1 cellular context compared by ENCODE assay signal in the genomic region with DNA sequence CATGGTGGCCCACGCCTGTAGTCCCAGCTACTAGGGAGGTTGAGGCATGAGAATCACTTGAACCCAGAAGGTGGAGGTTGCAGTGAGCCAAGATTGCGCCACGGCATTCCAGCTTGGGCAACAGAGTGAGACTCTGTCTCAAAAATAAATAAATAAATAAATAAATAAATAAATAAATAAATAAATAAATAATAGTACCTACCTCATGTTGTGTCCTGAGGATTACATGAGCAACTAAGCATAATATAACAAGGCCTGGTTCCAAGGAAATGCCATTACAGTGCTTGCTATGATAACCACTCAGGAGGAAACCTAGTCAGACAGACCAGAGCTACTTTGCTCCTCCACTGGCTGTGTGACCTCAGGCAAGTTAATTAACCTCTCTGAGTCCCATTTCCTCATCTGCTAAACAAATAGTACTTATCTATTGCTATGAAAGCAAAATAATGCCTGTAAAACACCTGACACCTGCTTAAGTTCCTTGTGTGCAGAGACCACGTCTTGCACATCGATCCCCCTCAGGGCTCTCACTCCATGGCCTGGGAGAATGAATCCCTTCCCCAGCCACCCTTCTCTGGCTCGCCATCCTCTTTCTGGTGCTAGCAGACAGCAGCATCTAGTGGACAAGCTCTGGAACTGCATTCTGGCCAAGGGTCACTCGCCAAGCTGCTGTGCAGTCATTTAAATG.
A peak's percentile ranks its signal among the peaks of the same experiment; 100 is the strongest.
TF ChIP-seq lines count a peak whose summit lies in the region.

No MANE protein-coding gene starts in this region.

TF ChIP-seq in HepG2, 621 proteins besides CTCF, POLR2A, EP300 and RAD21 (continued from another document and continues in another):
- TF ChIP-seq, protein P1, sequence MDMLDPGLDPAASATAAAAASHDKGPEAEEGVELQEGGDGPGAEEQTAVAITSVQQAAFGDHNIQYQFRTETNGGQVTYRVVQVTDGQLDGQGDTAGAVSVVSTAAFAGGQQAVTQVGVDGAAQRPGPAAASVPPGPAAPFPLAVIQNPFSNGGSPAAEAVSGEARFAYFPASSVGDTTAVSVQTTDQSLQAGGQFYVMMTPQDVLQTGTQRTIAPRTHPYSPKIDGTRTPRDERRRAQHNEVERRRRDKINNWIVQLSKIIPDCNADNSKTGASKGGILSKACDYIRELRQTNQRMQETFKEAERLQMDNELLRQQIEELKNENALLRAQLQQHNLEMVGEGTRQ (IDR thresholded peaks at IDR 0.05; ENCODE audit: low read depth, low read length) = no peak
- TF ChIP-seq, protein P1 (CRISPR knock-in tag; IDR thresholded peaks at IDR 0.05; ENCODE audit: borderline replicate concordance) = no peak
- TF ChIP-seq POGZ (CRISPR knock-in tag; IDR thresholded peaks at IDR 0.05) (no peak), ZNF816 (CRISPR knock-in tag; IDR thresholded peaks at IDR 0.05; ENCODE audit: borderline replicate concordance) (no peak), ZSCAN12 (CRISPR knock-in tag; IDR thresholded peaks at IDR 0.05) (no peak), ZNF354B (CRISPR knock-in tag; IDR thresholded peaks at IDR 0.05) (no peak), ZSCAN21 (CRISPR knock-in tag; IDR thresholded peaks at IDR 0.05; ENCODE audit: borderline replicate concordance) (no peak), CEBPB (IDR thresholded peaks at IDR 0.05; ENCODE audit: borderline replicate concordance, low read depth, low read length) (no peak), LCORL (IDR thresholded peaks at IDR 0.05) (no peak), LCORL (CRISPR knock-in tag; IDR thresholded peaks at IDR 0.05) (no peak), NCOR1 (IDR thresholded peaks at IDR 0.05; ENCODE audit: borderline replicate concordance, low read length) (no peak), PCBP2 (optimal IDR thresholded peaks at IDR 0.05; ENCODE audit: low read depth, low read length, poor library complexity, severe bottlenecking) (no peak), ZBTB8A (CRISPR knock-in tag; IDR thresholded peaks at IDR 0.05; ENCODE audit: borderline replicate concordance, low read depth) (no peak), ZNF337 (CRISPR knock-in tag; IDR thresholded peaks at IDR 0.05; ENCODE audit: borderline replicate concordance, low read depth) (no peak), MEF2D (CRISPR knock-in tag; IDR thresholded peaks at IDR 0.05) (no peak; the same call in 1 of the 2 replicates), MYNN (CRISPR knock-in tag; IDR thresholded peaks at IDR 0.05; ENCODE audit: low read depth) (no peak), SRSF4 (IDR thresholded peaks at IDR 0.05; ENCODE audit: low read depth, low read length, poor library complexity, severe bottlenecking) (no peak), ZNF615 (CRISPR knock-in tag; IDR thresholded peaks at IDR 0.05; ENCODE audit: borderline replicate concordance) (no peak), ZNF10 (CRISPR knock-in tag; IDR thresholded peaks at IDR 0.05; ENCODE audit: borderline replicate concordance, low read depth) (no peak), MAFF (IDR thresholded peaks at IDR 0.05; ENCODE audit: low read depth, low read length) (no peak), REPIN1 (CRISPR knock-in tag; IDR thresholded peaks at IDR 0.05; ENCODE audit: borderline replicate concordance, low read depth) (peak; percentile 82; the same call in 1 of the 2 replicates), ZNF660 (CRISPR knock-in tag; IDR thresholded peaks at IDR 0.05; ENCODE audit: borderline replicate concordance, low read depth) (no peak), SRSF1 (optimal IDR thresholded peaks at IDR 0.05; ENCODE audit: low read depth, low read length) (no peak), AKAP8 (CRISPR knock-in tag; IDR thresholded peaks at IDR 0.05) (0 out of 2 replicates have a peak, but pooled peaks have one; percentile 22), NR2F2 (IDR thresholded peaks at IDR 0.05; ENCODE audit: borderline replicate concordance, low read depth) (peak; percentile 53; the same call in 1 of the 2 replicates), ZNF343 (CRISPR knock-in tag; IDR thresholded peaks at IDR 0.05) (no peak), DR1 (CRISPR knock-in tag; IDR thresholded peaks at IDR 0.05) (no peak), RAD51 (IDR thresholded peaks at IDR 0.05; ENCODE audit: borderline replicate concordance) (no peak), GPN1 (CRISPR knock-in tag; IDR thresholded peaks at IDR 0.05; ENCODE audit: borderline replicate concordance) (no peak)
- TF ChIP-seq, protein P2, sequence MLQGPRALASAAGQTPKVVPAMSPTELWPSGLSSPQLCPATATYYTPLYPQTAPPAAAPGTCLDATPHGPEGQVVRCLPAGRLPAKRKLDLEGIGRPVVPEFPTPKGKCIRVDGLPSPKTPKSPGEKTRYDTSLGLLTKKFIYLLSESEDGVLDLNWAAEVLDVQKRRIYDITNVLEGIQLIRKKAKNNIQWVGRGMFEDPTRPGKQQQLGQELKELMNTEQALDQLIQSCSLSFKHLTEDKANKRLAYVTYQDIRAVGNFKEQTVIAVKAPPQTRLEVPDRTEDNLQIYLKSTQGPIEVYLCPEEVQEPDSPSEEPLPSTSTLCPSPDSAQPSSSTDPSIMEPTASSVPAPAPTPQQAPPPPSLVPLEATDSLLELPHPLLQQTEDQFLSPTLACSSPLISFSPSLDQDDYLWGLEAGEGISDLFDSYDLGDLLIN (CRISPR knock-in tag; IDR thresholded peaks at IDR 0.05; ENCODE audit: borderline replicate concordance) = no peak
- TF ChIP-seq, protein P3, sequence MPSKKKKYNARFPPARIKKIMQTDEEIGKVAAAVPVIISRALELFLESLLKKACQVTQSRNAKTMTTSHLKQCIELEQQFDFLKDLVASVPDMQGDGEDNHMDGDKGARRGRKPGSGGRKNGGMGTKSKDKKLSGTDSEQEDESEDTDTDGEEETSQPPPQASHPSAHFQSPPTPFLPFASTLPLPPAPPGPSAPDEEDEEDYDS (CRISPR knock-in tag; IDR thresholded peaks at IDR 0.05) = peak; percentile 70
- TF ChIP-seq, protein P4, sequence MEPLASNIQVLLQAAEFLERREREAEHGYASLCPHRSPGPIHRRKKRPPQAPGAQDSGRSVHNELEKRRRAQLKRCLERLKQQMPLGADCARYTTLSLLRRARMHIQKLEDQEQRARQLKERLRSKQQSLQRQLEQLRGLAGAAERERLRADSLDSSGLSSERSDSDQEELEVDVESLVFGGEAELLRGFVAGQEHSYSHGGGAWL (CRISPR knock-in tag; IDR thresholded peaks at IDR 0.05) = no peak
- TF ChIP-seq, protein P5, sequence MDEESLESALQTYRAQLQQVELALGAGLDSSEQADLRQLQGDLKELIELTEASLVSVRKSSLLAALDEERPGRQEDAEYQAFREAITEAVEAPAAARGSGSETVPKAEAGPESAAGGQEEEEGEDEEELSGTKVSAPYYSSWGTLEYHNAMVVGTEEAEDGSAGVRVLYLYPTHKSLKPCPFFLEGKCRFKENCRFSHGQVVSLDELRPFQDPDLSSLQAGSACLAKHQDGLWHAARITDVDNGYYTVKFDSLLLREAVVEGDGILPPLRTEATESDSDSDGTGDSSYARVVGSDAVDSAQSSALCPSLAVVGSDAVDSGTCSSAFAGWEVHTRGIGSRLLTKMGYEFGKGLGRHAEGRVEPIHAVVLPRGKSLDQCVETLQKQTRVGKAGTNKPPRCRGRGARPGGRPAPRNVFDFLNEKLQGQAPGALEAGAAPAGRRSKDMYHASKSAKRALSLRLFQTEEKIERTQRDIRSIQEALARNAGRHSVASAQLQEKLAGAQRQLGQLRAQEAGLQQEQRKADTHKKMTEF (CRISPR knock-in tag; IDR thresholded peaks at IDR 0.05) = peak; percentile 61; the same call in 1 of the 2 replicates
- TF ChIP-seq, protein P6, sequence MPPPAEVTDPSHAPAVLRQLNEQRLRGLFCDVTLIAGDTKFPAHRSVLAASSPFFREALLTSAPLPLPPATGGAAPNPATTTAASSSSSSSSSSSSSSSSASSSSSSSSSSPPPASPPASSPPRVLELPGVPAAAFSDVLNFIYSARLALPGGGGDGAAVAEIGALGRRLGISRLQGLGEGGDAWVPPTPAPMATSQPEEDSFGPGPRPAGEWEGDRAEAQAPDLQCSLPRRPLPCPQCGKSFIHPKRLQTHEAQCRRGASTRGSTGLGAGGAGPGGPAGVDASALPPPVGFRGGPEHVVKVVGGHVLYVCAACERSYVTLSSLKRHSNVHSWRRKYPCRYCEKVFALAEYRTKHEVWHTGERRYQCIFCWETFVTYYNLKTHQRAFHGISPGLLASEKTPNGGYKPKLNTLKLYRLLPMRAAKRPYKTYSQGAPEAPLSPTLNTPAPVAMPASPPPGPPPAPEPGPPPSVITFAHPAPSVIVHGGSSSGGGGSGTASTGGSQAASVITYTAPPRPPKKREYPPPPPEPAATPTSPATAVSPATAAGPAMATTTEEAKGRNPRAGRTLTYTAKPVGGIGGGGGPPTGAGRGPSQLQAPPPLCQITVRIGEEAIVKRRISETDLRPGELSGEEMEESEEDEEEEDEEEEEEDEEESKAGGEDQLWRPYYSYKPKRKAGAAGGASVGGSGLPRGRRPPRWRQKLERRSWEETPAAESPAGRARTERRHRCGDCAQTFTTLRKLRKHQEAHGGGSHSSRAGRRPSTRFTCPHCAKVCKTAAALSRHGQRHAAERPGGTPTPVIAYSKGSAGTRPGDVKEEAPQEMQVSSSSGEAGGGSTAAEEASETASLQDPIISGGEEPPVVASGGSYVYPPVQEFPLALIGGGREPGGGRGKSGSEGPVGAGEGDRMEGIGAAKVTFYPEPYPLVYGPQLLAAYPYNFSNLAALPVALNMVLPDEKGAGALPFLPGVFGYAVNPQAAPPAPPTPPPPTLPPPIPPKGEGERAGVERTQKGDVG (CRISPR knock-in tag; IDR thresholded peaks at IDR 0.05; ENCODE audit: borderline replicate concordance) = no peak
- TF ChIP-seq, protein P7, sequence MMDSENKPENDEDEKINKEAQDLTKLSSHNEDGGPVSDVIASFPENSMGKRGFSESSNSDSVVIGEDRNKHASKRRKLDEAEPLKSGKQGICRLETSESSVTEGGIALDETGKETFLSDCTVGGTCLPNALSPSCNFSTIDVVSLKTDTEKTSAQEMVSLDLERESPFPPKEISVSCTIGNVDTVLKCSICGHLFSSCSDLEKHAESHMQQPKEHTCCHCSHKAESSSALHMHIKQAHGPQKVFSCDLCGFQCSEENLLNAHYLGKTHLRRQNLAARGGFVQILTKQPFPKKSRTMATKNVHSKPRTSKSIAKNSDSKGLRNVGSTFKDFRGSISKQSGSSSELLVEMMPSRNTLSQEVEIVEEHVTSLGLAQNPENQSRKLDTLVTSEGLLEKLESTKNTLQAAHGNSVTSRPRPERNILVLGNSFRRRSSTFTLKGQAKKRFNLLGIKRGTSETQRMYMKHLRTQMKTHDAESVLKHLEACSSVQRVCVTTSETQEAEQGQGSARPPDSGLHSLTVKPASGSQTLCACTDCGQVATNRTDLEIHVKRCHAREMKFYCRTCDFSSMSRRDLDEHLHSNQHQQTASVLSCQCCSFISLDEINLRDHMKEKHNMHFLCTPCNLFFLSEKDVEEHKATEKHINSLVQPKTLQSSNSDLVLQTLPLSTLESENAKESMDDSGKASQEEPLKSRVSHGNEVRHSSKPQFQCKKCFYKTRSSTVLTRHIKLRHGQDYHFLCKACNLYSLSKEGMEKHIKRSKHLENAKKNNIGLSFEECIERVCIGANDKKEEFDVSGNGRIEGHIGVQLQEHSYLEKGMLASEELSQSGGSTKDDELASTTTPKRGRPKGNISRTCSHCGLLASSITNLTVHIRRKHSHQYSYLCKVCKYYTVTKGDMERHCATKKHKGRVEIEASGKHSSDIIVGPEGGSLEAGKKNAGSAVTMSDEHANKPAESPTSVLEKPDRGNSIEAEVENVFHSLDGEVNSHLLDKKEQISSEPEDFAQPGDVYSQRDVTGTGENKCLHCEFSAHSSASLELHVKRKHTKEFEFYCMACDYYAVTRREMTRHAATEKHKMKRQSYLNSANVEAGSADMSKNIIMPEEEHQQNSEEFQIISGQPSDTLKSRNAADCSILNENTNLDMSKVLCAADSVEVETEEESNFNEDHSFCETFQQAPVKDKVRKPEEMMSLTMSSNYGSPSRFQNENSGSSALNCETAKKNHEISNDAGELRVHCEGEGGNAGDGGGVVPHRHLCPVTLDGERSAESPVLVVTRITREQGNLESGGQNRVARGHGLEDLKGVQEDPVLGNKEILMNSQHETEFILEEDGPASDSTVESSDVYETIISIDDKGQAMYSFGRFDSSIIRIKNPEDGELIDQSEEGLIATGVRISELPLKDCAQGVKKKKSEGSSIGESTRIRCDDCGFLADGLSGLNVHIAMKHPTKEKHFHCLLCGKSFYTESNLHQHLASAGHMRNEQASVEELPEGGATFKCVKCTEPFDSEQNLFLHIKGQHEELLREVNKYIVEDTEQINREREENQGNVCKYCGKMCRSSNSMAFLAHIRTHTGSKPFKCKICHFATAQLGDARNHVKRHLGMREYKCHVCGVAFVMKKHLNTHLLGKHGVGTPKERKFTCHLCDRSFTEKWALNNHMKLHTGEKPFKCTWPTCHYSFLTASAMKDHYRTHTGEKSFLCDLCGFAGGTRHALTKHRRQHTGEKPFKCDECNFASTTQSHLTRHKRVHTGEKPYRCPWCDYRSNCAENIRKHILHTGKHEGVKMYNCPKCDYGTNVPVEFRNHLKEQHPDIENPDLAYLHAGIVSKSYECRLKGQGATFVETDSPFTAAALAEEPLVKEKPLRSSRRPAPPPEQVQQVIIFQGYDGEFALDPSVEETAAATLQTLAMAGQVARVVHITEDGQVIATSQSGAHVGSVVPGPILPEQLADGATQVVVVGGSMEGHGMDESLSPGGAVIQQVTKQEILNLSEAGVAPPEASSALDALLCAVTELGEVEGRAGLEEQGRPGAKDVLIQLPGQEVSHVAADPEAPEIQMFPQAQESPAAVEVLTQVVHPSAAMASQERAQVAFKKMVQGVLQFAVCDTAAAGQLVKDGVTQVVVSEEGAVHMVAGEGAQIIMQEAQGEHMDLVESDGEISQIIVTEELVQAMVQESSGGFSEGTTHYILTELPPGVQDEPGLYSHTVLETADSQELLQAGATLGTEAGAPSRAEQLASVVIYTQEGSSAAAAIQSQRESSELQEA (CRISPR knock-in tag; IDR thresholded peaks at IDR 0.05; ENCODE audit: not compliant biosample characterization) = no peak
- TF ChIP-seq, protein P8, sequence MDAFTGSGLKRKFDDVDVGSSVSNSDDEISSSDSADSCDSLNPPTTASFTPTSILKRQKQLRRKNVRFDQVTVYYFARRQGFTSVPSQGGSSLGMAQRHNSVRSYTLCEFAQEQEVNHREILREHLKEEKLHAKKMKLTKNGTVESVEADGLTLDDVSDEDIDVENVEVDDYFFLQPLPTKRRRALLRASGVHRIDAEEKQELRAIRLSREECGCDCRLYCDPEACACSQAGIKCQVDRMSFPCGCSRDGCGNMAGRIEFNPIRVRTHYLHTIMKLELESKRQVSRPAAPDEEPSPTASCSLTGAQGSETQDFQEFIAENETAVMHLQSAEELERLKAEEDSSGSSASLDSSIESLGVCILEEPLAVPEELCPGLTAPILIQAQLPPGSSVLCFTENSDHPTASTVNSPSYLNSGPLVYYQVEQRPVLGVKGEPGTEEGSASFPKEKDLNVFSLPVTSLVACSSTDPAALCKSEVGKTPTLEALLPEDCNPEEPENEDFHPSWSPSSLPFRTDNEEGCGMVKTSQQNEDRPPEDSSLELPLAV (CRISPR knock-in tag; conservative IDR thresholded peaks at IDR 0.05; ENCODE audit: low read depth) = no peak
